ENCODE assay signal across 16 cellular contexts in the genomic region with DNA sequence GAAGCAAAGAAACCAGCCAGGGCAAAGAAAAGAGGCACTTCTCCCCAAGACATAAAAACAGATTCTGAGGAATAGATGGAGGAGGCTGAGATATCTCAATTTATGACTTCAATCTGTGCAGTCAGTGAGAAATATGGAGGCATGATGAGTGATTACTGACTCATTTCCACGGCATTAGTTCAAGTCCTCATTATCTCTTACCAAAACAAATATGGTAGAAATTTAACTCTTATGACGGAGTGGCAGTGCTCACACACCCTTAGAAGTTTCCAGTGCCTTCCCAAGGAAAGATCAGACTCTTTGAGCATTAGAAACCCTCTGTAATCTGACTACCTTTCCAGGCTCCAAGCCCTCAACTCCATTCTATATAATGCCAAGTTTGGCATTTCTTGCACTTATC.
DNase-seq lines count a peak whose midpoint lies in the region; ATAC-seq and TF ChIP-seq lines count a peak whose summit lies in the region.
"Had no signal": no experiment of that assay in that cellular context is flagged by ENCODE, and none has a peak within 500 bp of the region (broad histone marks: within the 10 kb centered on the region; RNA-seq: fewer than 3 reads in every experiment).

No MANE protein-coding gene starts in this region.

- H3K36me3 ChIP-seq in right atrium auricular region = peaks cover 7% of the 10 kb centered on the region
- H3K36me3 ChIP-seq in ascending aorta = no peaks in the 10 kb centered on the region
- no peaks in the 10 kb centered on the region for H3K36me3 ChIP-seq in thyroid gland
- H3K36me3 ChIP-seq in effector memory CD4-positive, alpha-beta T cell (ENCODE audit: control insufficient read depth, insufficient read depth, low read length) = no peaks in the 10 kb centered on the region
- H3K36me3 ChIP-seq: suprapubic skin had no signal

- TF ChIP-seq CTCF in right atrium auricular region (IDR thresholded peaks at IDR 0.05) (no peak), fibroblast of mammary gland (conservative IDR thresholded peaks at IDR 0.05; ENCODE audit: control insufficient read depth, insufficient read depth, low read depth, low read length) (no peak), ascending aorta (IDR thresholded peaks at IDR 0.05) (no peak), thyroid gland (IDR thresholded peaks at IDR 0.05) (no peak)

- H3K27ac ChIP-seq in right atrium auricular region (peak overlapping the region; percentile 57 to 67), ascending aorta (no peak overlapping the region), thyroid gland (no peak overlapping the region)
- no peak overlapping the region for H3K27ac ChIP-seq in effector memory CD4-positive, alpha-beta T cell (ENCODE audit: insufficient read depth, low read length, poor library complexity, severe bottlenecking)
- H3K27ac ChIP-seq: coronary artery, suprapubic skin had no signal

- TF ChIP-seq POLR2A in thyroid gland (IDR thresholded peaks at IDR 0.05) = no peak

- intact Hi-C loops in left ventricle myocardium superior (cut with micrococcal nuclease) = no loop called here
- intact Hi-C loops in ascending aorta (cut with DNase I) = no loop called here
- intact Hi-C loops in thyroid gland (cut with DNase I) = no loop called here

- no peak for ATAC-seq in left ventricle myocardium superior
- ATAC-seq: natural killer cell treated with Interleukin-12 subunit alpha and Interleukin-12 subunit beta and Interleukin-15 and Interleukin-18, amount 100 ng/mL, for 72 hours had no signal

- H3K4me3 ChIP-seq in right atrium auricular region = no peak overlapping the region
- H3K4me3 ChIP-seq in fibroblast of mammary gland (ENCODE audit: control insufficient read depth, low read depth, low read length) = no peak overlapping the region
- H3K4me3 ChIP-seq in ascending aorta = no peak overlapping the region
- H3K4me3 ChIP-seq in thyroid gland (replicated peaks in 1 of 3) = no peak overlapping the region
- no peak overlapping the region for H3K4me3 ChIP-seq in effector memory CD4-positive, alpha-beta T cell (ENCODE audit: insufficient read depth, low read depth, low read length, poor library complexity, severe bottlenecking)
- H3K4me3 ChIP-seq: coronary artery, suprapubic skin had no signal

- 56 to 88% methylated on average over 2 of the region's 2 CpGs for WGBS in thyroid gland, 2 donors

- peaks cover 0 to 19% of the 10 kb centered on the region in 2 donors for H3K4me1 ChIP-seq in right atrium auricular region
- no peaks in the 10 kb centered on the region for H3K4me1 ChIP-seq in ascending aorta
- H3K4me1 ChIP-seq in thyroid gland = no peaks in the 10 kb centered on the region
- no peaks in the 10 kb centered on the region for H3K4me1 ChIP-seq in effector memory CD4-positive, alpha-beta T cell (ENCODE audit: control insufficient read depth, insufficient read depth, low read length, poor library complexity, severe bottlenecking)

- no peaks in the 10 kb centered on the region for H3K9me3 ChIP-seq in right atrium auricular region
- H3K9me3 ChIP-seq in ascending aorta = no peaks in the 10 kb centered on the region
- no peaks in the 10 kb centered on the region for H3K9me3 ChIP-seq in thyroid gland
- no peaks in the 10 kb centered on the region for H3K9me3 ChIP-seq in effector memory CD4-positive, alpha-beta T cell (ENCODE audit: control insufficient read depth, low read length)
- H3K9me3 ChIP-seq: suprapubic skin had no signal

- DNase-seq in right atrium auricular region (ENCODE audit: low spot score) (no peak), left ventricle myocardium superior (no peak), RKO (ENCODE audit: low spot score) (peak; percentile 45), fibroblast of mammary gland (ENCODE audit: low read depth) (peak; percentile 89), ascending aorta (ENCODE audit: low spot score in 2 of 2) (no peak), thyroid gland (no peak), SIG-M5 (lab: John Stamatoyannopoulos, UW) (no peak)
- no peak for DNase-seq in effector memory CD4-positive, alpha-beta T cell
- DNase-seq: activated CD4-positive, alpha-beta T cell treated with anti-CD3 and anti-CD28 coated beads, Interleukin-2, amount 10 ng/mL, durations not matched to agents 7 days and 5 days; activated T-cell treated with anti-CD3 and anti-CD28 coated beads, Interleukin-2, amount 50 U/mL, for 1 hour; foreskin melanocyte; SHP77 treated with DMSO at 0.1 percent for 48 hours; stimulated activated CD4-positive, alpha-beta T cell treated with anti-CD3 and anti-CD28 coated beads, Interleukin-1b, Interleukin-23, amount 100 ng/mL, for 48 hours had no signal

- H3K27me3 ChIP-seq in right atrium auricular region (no peaks in the 10 kb centered on the region), ascending aorta (no peaks in the 10 kb centered on the region), thyroid gland (no peaks in the 10 kb centered on the region)
- no peaks in the 10 kb centered on the region for H3K27me3 ChIP-seq in effector memory CD4-positive, alpha-beta T cell (replicated peaks; ENCODE audit: control insufficient read depth, insufficient read depth, low read length, poor library complexity, severe bottlenecking)
- H3K27me3 ChIP-seq: suprapubic skin had no signal

Comparison
In these comparisons a context has a peak if more than half of its experiments do, and no peak if none do; other contexts are left out.
1. DNase-seq: peak in RKO (single experiment) and fibroblast of mammary gland (single experiment); none in right atrium auricular region (single experiment), left ventricle myocardium superior (single experiment), ascending aorta (0 of 2), thyroid gland (0 of 2), SIG-M5 (single experiment) and effector memory CD4-positive, alpha-beta T cell (0 of 3).
2. H3K27ac ChIP-seq: peak in right atrium auricular region (2 of 2); none in ascending aorta (0 of 2), thyroid gland (0 of 3) and effector memory CD4-positive, alpha-beta T cell (single experiment).